In genomic region chr12:57738661-57739237, GRCh38 we compare ENCODE assay signal across 1 cellular context.
TF ChIP-seq lines count a peak whose summit lies in the region.

TSS of gene AGAP2 (minus strand) at chr12:57738742. CDS start at chr12:57738246, 496 bp downstream.

TF ChIP-seq in GM23338, 12 proteins besides CTCF, POLR2A, EP300 and RAD21 (continued from another document):
- TF ChIP-seq, protein P1, sequence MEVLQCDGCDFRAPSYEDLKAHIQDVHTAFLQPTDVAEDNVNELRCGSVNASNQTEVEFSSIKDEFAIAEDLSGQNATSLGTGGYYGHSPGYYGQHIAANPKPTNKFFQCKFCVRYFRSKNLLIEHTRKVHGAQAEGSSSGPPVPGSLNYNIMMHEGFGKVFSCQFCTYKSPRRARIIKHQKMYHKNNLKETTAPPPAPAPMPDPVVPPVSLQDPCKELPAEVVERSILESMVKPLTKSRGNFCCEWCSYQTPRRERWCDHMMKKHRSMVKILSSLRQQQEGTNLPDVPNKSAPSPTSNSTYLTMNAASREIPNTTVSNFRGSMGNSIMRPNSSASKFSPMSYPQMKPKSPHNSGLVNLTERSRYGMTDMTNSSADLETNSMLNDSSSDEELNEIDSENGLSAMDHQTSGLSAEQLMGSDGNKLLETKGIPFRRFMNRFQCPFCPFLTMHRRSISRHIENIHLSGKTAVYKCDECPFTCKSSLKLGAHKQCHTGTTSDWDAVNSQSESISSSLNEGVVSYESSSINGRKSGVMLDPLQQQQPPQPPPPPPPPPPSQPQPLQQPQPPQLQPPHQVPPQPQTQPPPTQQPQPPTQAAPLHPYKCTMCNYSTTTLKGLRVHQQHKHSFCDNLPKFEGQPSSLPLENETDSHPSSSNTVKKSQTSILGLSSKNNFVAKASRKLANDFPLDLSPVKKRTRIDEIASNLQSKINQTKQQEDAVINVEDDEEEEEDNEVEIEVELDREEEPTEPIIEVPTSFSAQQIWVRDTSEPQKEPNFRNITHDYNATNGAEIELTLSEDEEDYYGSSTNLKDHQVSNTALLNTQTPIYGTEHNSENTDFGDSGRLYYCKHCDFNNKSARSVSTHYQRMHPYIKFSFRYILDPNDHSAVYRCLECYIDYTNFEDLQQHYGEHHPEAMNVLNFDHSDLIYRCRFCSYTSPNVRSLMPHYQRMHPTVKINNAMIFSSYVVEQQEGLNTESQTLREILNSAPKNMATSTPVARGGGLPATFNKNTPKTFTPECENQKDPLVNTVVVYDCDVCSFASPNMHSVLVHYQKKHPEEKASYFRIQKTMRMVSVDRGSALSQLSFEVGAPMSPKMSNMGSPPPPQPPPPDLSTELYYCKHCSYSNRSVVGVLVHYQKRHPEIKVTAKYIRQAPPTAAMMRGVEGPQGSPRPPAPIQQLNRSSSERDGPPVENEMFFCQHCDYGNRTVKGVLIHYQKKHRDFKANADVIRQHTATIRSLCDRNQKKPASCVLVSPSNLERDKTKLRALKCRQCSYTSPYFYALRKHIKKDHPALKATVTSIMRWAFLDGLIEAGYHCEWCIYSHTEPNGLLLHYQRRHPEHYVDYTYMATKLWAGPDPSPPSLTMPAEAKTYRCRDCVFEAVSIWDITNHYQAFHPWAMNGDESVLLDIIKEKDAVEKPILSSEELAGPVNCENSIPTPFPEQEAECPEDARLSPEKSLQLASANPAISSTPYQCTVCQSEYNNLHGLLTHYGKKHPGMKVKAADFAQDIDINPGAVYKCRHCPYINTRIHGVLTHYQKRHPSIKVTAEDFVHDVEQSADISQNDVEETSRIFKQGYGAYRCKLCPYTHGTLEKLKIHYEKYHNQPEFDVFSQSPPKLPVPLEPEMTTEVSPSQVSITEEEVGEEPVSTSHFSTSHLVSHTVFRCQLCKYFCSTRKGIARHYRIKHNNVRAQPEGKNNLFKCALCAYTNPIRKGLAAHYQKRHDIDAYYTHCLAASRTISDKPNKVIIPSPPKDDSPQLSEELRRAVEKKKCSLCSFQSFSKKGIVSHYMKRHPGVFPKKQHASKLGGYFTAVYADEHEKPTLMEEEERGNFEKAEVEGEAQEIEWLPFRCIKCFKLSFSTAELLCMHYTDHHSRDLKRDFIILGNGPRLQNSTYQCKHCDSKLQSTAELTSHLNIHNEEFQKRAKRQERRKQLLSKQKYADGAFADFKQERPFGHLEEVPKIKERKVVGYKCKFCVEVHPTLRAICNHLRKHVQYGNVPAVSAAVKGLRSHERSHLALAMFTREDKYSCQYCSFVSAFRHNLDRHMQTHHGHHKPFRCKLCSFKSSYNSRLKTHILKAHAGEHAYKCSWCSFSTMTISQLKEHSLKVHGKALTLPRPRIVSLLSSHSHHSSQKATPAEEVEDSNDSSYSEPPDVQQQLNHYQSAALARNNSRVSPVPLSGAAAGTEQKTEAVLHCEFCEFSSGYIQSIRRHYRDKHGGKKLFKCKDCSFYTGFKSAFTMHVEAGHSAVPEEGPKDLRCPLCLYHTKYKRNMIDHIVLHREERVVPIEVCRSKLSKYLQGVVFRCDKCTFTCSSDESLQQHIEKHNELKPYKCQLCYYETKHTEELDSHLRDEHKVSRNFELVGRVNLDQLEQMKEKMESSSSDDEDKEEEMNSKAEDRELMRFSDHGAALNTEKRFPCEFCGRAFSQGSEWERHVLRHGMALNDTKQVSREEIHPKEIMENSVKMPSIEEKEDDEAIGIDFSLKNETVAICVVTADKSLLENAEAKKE (CRISPR knock-in tag; IDR thresholded peaks at IDR 0.05), result no peak
- TF ChIP-seq JUNB (IDR thresholded peaks at IDR 0.05; ENCODE audit: unreplicated experiment) (no peak), NANOG (IDR thresholded peaks at IDR 0.05; ENCODE audit: borderline replicate concordance) (no peak)
- TF ChIP-seq, protein P2, sequence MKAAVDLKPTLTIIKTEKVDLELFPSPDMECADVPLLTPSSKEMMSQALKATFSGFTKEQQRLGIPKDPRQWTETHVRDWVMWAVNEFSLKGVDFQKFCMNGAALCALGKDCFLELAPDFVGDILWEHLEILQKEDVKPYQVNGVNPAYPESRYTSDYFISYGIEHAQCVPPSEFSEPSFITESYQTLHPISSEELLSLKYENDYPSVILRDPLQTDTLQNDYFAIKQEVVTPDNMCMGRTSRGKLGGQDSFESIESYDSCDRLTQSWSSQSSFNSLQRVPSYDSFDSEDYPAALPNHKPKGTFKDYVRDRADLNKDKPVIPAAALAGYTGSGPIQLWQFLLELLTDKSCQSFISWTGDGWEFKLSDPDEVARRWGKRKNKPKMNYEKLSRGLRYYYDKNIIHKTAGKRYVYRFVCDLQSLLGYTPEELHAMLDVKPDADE (IDR thresholded peaks at IDR 0.05), result 0 out of 2 replicates have a peak, but pooled peaks have one; percentile 22
